In the genomic region with DNA sequence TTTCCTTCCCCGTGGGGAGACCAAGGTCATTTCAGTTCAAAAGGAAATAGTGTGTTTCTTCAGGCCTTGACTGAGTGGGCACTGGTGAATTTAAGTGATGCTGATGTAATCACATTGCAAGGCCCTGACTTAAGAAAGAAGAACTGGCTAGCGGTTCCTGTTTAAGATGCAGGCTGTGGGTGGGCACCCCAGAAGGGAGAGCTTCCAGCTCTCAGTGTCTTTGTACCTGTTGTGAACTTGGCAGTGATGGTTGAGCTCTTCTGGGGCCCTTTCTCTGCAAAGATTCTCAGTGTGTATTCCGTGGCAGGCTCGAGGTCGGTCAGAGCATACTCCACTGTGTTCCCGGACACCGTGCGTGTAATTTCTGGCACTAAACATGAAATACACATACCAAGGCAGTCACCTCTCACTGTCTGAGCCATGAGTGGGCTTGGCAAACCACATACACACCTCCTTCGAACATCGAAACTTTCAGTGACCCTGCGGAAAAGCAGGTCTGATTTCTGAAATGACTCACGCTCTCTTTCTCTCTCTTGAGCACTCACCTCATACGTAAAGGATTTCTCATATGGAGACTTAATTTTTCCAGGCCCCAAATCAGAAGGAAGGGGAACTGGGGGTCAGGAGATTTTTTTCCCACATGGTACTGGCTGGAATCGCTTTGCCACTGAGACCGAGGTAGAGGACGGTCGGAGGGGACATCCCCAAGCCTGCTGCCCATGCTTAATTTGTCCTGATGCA, we compare ENCODE assay signal across 8 cellular contexts.
DNase-seq lines count a peak whose midpoint lies in the region; ATAC-seq and TF ChIP-seq lines count a peak whose summit lies in the region.

No MANE protein-coding gene starts in this region.

- H3K27ac ChIP-seq in heart right ventricle, result peak overlapping the region in 6 of 10 donors; percentile 10 to 62 (median 38)

- POLR2A ChIA-PET in activated CD8-positive, alpha-beta T cell treated with anti-CD3 and anti-CD28 coated beads for 36 hours (lab: Charles Lee), result interaction anchor here (1.4 kb wide), 1 partner anchor 127 kb away, joined by 3 read pairs; no protein-coding TSS in a partner anchor

- ATAC-seq in HG03159 (IDR thresholded peaks at IDR 0.05; ENCODE audit: unreplicated experiment) (peak; percentile 78), heart right ventricle (peak; percentile 57 to 86 (median 76))
- ATAC-seq in activated CD8-positive, alpha-beta T cell treated with anti-CD3 and anti-CD28 coated beads for 36 hours, result peak; percentile 78

- peaks cover 32% of the 10 kb centered on the region for H3K4me1 Mint-ChIP-seq in activated CD8-positive, alpha-beta T cell treated with anti-CD3 and anti-CD28 coated beads for 36 hours (ENCODE audit: low read depth)

- DNase-seq in AML-193 (lab: John Stamatoyannopoulos, UW), result peak; percentile 22 to 25
- DNase-seq in GM19240 (ENCODE audit: insufficient read length, low spot score), result peak; percentile 43
- peak; percentile 80 for DNase-seq in activated CD8-positive, alpha-beta T cell treated with anti-CD3 and anti-CD28 coated beads for 36 hours
- peak in 1 of 2 donors; percentile 19 for DNase-seq in heart right ventricle
- peak; percentile 78 for DNase-seq in stromal cell of bone marrow (ENCODE audit: low read depth)
- no peak for DNase-seq in NCI-H82 (lab: John Stamatoyannopoulos, UW)
- no peak for DNase-seq in HAP-1 (ENCODE audit: low spot score in 2 of 2)

- H3K27ac Mint-ChIP-seq in activated CD8-positive, alpha-beta T cell treated with anti-CD3 and anti-CD28 coated beads for 36 hours, result peak overlapping the region; percentile 88

- no peak for TF ChIP-seq CTCF in activated CD8-positive, alpha-beta T cell treated with anti-CD3 and anti-CD28 coated beads for 36 hours (IDR thresholded peaks at IDR 0.05)
- TF ChIP-seq CTCF in heart right ventricle (IDR thresholded peaks at IDR 0.05), result no peak

- 81% methylated on average over 17 of the region's 17 CpGs for WGBS in heart right ventricle, 2 donors

- in situ Hi-C loops in HAP-1 (cut with MboI; ENCODE audit: low sequenced_read_pairs), result no loop called here

- H3K27me3 ChIP-seq in heart right ventricle, result peaks cover 0 to 7% (median 0%) of the 10 kb centered on the region in 7 donors
- H3K27me3 ChIP-seq in HAP-1 (ENCODE audit: low read depth), result no peaks in the 10 kb centered on the region

- H3K4me3 ChIP-seq in heart right ventricle, result no peak overlapping the region
- H3K4me3 ChIP-seq in HAP-1, result no peak overlapping the region

- H3K9me3 Mint-ChIP-seq in activated CD8-positive, alpha-beta T cell treated with anti-CD3 and anti-CD28 coated beads for 36 hours, result no peaks in the 10 kb centered on the region

- CTCF ChIA-PET in activated CD8-positive, alpha-beta T cell treated with anti-CD3 and anti-CD28 coated beads for 36 hours (lab: Charles Lee), result interaction anchor here (0.8 to 1.0 kb wide), 2 partner anchors 22 to 297 kb away, joined by 3 read pairs; no protein-coding TSS in a partner anchor

- peaks cover 0 to 5% (median 0%) of the 10 kb centered on the region in 9 donors for H3K36me3 ChIP-seq in heart right ventricle
- no peaks in the 10 kb centered on the region for H3K36me3 ChIP-seq in HAP-1 (replicated peaks)

- no peaks in the 10 kb centered on the region for H3K9me3 ChIP-seq in heart right ventricle
- no peaks in the 10 kb centered on the region for H3K9me3 ChIP-seq in HAP-1

- peak overlapping the region; percentile 16 for H3K4me3 Mint-ChIP-seq in activated CD8-positive, alpha-beta T cell treated with anti-CD3 and anti-CD28 coated beads for 36 hours

- H3K4me1 ChIP-seq in heart right ventricle (peaks cover 0 to 28% (median 9%) of the 10 kb centered on the region in 9 donors), HAP-1 (no peaks in the 10 kb centered on the region)

- peaks cover 6% of the 10 kb centered on the region for H3K27me3 Mint-ChIP-seq in activated CD8-positive, alpha-beta T cell treated with anti-CD3 and anti-CD28 coated beads for 36 hours

- no peaks in the 10 kb centered on the region for H3K36me3 Mint-ChIP-seq in activated CD8-positive, alpha-beta T cell treated with anti-CD3 and anti-CD28 coated beads for 36 hours (ENCODE audit: low read depth)

- intact Hi-C loops in activated CD8-positive, alpha-beta T cell treated with anti-CD3 and anti-CD28 coated beads for 36 hours (cut with micrococcal nuclease), result no loop called here
- intact Hi-C loops in heart right ventricle (cut with DNase I), result no loop called here

Comparison
In these comparisons a context has a peak if more than half of its experiments do, and no peak if none do; other contexts are left out.
1. DNase-seq: peak in AML-193 (2 of 2), GM19240 (single experiment), activated CD8-positive, alpha-beta T cell treated with anti-CD3 and anti-CD28 coated beads for 36 hours (single experiment) and stromal cell of bone marrow (single experiment); none in NCI-H82 (single experiment) and HAP-1 (0 of 2).
2. Peak in every context shown above with its lines, with median percentiles within 50 percentile points of each other: ATAC-seq.